8 cellular contexts compared by ENCODE assay signal in the genomic region with DNA sequence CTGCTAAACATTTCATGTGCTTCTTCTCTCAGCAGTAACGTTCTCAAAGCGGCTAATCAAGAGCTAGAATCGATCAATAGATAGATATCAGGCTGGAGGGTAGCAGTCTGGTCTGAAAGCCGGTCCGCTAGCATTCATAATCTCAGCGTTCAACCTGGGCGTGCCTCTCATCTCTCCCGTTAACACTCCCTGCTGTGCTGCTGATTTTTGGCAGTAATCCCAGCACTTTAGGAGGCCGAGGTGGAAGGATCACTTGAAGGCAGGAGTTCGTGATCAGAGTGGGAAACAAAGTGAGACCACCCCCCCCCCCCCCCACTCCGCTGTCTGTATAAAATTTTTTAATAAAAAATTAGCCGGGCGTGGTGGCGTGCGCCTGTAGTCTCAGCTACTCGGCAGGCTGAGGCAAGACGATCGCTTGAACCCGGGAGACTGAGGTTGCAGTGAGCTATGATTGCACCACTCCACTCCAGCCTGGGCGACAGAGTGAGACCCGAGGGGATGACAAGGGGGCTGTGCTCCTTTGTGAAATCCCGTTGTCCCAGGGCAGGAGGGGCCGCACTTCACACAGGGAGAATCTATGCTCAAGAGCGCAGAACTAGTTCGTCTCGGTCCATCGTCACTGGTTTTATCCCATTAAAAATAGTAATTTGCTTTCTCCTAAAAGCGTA. TPM values are rescaled to one million over a fixed set of nuclear protein-coding genes. Genes with fewer than 3 reads are reported as not detected.
DNase-seq lines count a peak whose midpoint lies in the region; ATAC-seq and TF ChIP-seq lines count a peak whose summit lies in the region.

No MANE protein-coding gene starts in this region.

- peak overlapping the region; percentile 96 for H3K4me3 ChIP-seq in GM08714 (ENCODE audit: low read length)

- TF ChIP-seq CTCF in 22Rv1 (IDR thresholded peaks at IDR 0.05), result no peak
- no peak for TF ChIP-seq CTCF in activated CD8-positive, alpha-beta T cell treated with anti-CD3 and anti-CD28 coated beads for 36 hours (IDR thresholded peaks at IDR 0.05)

- H3K27ac Mint-ChIP-seq in activated CD8-positive, alpha-beta T cell treated with anti-CD3 and anti-CD28 coated beads for 36 hours, result peak overlapping the region; percentile 55

- POLR2A ChIA-PET in activated CD8-positive, alpha-beta T cell treated with anti-CD3 and anti-CD28 coated beads for 36 hours (lab: Charles Lee), result interaction anchor here (0.6 to 3.3 kb wide), 5 partner anchors 13 to 858 kb away, joined by 3 to 14 read pairs (median 4); a partner anchor contains a TSS

- intact Hi-C loops in activated CD8-positive, alpha-beta T cell treated with anti-CD3 and anti-CD28 coated beads for 36 hours (cut with micrococcal nuclease), result no loop called here
- intact Hi-C loops in head of caudate nucleus (cut with DNase I), result no loop called here

- no peaks in the 10 kb centered on the region for H3K9me3 Mint-ChIP-seq in activated CD8-positive, alpha-beta T cell treated with anti-CD3 and anti-CD28 coated beads for 36 hours

- H3K4me1 Mint-ChIP-seq in activated CD8-positive, alpha-beta T cell treated with anti-CD3 and anti-CD28 coated beads for 36 hours (ENCODE audit: low read depth), result peaks cover 13% of the 10 kb centered on the region

- H3K27ac ChIP-seq in 22Rv1, result peak overlapping the region; percentile 62

- ATAC-seq in HG02642 (IDR thresholded peaks at IDR 0.05; ENCODE audit: poor library complexity, unreplicated experiment) (peak; percentile 37), GM18858 (IDR thresholded peaks at IDR 0.05; ENCODE audit: unreplicated experiment) (no peak)
- ATAC-seq in activated CD8-positive, alpha-beta T cell treated with anti-CD3 and anti-CD28 coated beads for 36 hours, result peak; percentile 24

- peaks cover 7% of the 10 kb centered on the region for H3K27me3 Mint-ChIP-seq in activated CD8-positive, alpha-beta T cell treated with anti-CD3 and anti-CD28 coated beads for 36 hours

- DNase-seq in NCI-H1105 (lab: John Stamatoyannopoulos, UW) (peak; percentile 49), head of caudate nucleus (peak in 27 of 42 donors; percentile 6 to 50 (median 23)), putamen (ENCODE audit: low spot score) (peak; percentile 10)
- peak; percentile 38 for DNase-seq in activated CD8-positive, alpha-beta T cell treated with anti-CD3 and anti-CD28 coated beads for 36 hours

- CTCF ChIA-PET in activated CD8-positive, alpha-beta T cell treated with anti-CD3 and anti-CD28 coated beads for 36 hours (lab: Charles Lee), result interaction anchor here (0.7 to 4.0 kb wide), 11 partner anchors 8 to 187 kb away, joined by 3 to 34 read pairs (median 4); a partner anchor contains a TSS

- peaks cover 16% of the 10 kb centered on the region for H3K36me3 Mint-ChIP-seq in activated CD8-positive, alpha-beta T cell treated with anti-CD3 and anti-CD28 coated beads for 36 hours (ENCODE audit: low read depth)

- peak overlapping the region; percentile 82 for H3K4me3 Mint-ChIP-seq in activated CD8-positive, alpha-beta T cell treated with anti-CD3 and anti-CD28 coated beads for 36 hours

RNA-seq across cellular contexts. Expression of a gene that starts 0.6 kb away (rescaled TPM):
- 10 to 100 TPM; 44.6 to 45.0 TPM for total RNA-seq in activated CD8-positive, alpha-beta T cell treated with anti-CD3 and anti-CD28 coated beads for 36 hours

RNA-seq across cellular contexts. Expression of a gene that starts 13.7 kb away (rescaled TPM):
- total RNA-seq in activated CD8-positive, alpha-beta T cell treated with anti-CD3 and anti-CD28 coated beads for 36 hours, result 1 to 10 TPM; 4.9 to 5.4 TPM
